In the genomic region with DNA sequence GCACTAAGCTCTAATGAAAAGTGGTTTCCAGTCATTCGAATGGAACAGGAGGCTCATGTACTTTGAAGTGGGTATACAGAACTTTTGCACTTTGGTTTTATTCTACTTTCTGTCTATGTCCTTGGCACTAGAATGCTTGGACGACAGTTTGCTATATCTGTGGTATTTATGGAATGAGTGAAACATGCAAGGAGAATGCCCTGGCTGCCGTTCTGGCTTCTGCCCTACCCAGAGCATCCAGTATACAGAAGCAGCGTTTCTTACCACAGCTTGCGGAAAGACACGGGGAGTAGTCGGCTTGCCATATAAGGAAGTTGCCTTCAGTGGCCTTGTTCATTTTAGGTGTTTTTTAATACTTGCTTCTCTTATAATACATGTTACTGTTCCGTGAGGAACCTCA, we compare ENCODE assay signal across 12 cellular contexts.
DNase-seq lines count a peak whose midpoint lies in the region; ATAC-seq and TF ChIP-seq lines count a peak whose summit lies in the region.
"Had no signal": no experiment of that assay in that cellular context is flagged by ENCODE, and none has a peak within 500 bp of the region (broad histone marks: within the 10 kb centered on the region; RNA-seq: fewer than 3 reads in every experiment).

No MANE protein-coding gene starts in this region.

- H3K4me3 ChIP-seq in AG04450 (ENCODE audit: low read depth, low read length) (no peak overlapping the region), WERI-Rb-1 (ENCODE audit: low read depth, low read length) (no peak overlapping the region), MM.1S (ENCODE audit: low read length) (no peak overlapping the region)

- no peaks in the 10 kb centered on the region for H3F3A ChIP-seq in MM.1S (ENCODE audit: insufficient read depth, low read length)

- no peaks in the 10 kb centered on the region for H4K20me1 ChIP-seq in MM.1S (ENCODE audit: insufficient read depth, low read length)

- peaks cover 83% of the 10 kb centered on the region for H3K79me2 ChIP-seq in MM.1S (ENCODE audit: low read length)

- no peak overlapping the region for H3K4me2 ChIP-seq in MM.1S (ENCODE audit: low read depth, low read length)

- CTCF ChIA-PET in AG04450 (lab: Charles Lee) = interaction anchor here (0.6 kb wide), 1 partner anchor 718 kb away, joined by 3 read pairs; no protein-coding TSS in a partner anchor

- H3K27ac ChIP-seq in AG04450 (ENCODE audit: low read depth, low read length) (peak overlapping the region; percentile 52), WERI-Rb-1 (no peak overlapping the region), MM.1S (ENCODE audit: low read length) (no peak overlapping the region)
- H3K27ac ChIP-seq: C4-2B had no signal

- TF ChIP-seq CTCF in AG04450 (IDR thresholded peaks at IDR 0.05; ENCODE audit: low read depth, low read length) (no peak; the same call in 1 of the 2 replicates), WERI-Rb-1 (IDR thresholded peaks at IDR 0.05; ENCODE audit: low read depth, low read length) (no peak), MM.1S (IDR thresholded peaks at IDR 0.05; ENCODE audit: low read length) (no peak)

- H3K9me3 ChIP-seq in AG04450 (ENCODE audit: control insufficient read depth, insufficient read depth, low read length) (no peaks in the 10 kb centered on the region), WERI-Rb-1 (ENCODE audit: severe bottlenecking) (no peaks in the 10 kb centered on the region), MM.1S (replicated peaks; ENCODE audit: insufficient read depth, low read length) (no peaks in the 10 kb centered on the region)

- DNase-seq in AG04450 (ENCODE audit: low read depth, low spot score) = peak; percentile 71
- peak; percentile 83 for DNase-seq in LHCN-M2 (ENCODE audit: low read depth)
- DNase-seq in dedifferentiated amniotic fluid mesenchymal stem cell (ENCODE audit: extremely low spot score) = peak; percentile 70
- no peak for DNase-seq in left lobe of liver (ENCODE audit: low spot score)
- no peak for DNase-seq in WERI-Rb-1
- no peak for DNase-seq in MM.1S
- DNase-seq in OCI-M1 (lab: John Stamatoyannopoulos, UW) = no peak
- DNase-seq: activated gamma-delta T cell treated with Interleukin-2 at 50 U/mL for 16 hours had no signal

- H3K9ac ChIP-seq in MM.1S (ENCODE audit: low read length) = no peak overlapping the region

- no peaks in the 10 kb centered on the region for H3K9me2 ChIP-seq in MM.1S (replicated peaks; ENCODE audit: insufficient read depth, low read length)

- no peak overlapping the region for H2AFZ ChIP-seq in MM.1S (ENCODE audit: low read length)

- H3K27me3 ChIP-seq in AG04450 (ENCODE audit: control insufficient read depth, insufficient read depth, low read length) (no peaks in the 10 kb centered on the region), WERI-Rb-1 (ENCODE audit: insufficient read depth, low read depth, severe bottlenecking) (peaks cover 3% of the 10 kb centered on the region), MM.1S (replicated peaks; ENCODE audit: insufficient read depth, low read length) (no peaks in the 10 kb centered on the region)

- H3K4me1 ChIP-seq in MM.1S (ENCODE audit: low read length) = no peaks in the 10 kb centered on the region

- POLR2A ChIA-PET in AG04450 (lab: Yijun Ruan, JAX) = no interaction called here

- H3K36me3 ChIP-seq in WERI-Rb-1 (no peaks in the 10 kb centered on the region), MM.1S (replicated peaks; ENCODE audit: insufficient read depth, low read length) (no peaks in the 10 kb centered on the region)

- peak; percentile 15 for ATAC-seq in left lobe of liver
- no peak for ATAC-seq in GM18511 (IDR thresholded peaks at IDR 0.05; ENCODE audit: unreplicated experiment)
- ATAC-seq: stimulated activated memory B cell treated with anti-CD40 and anti-IgM and Interleukin-4, amounts not matched to agents 10 μg/mL and 1 μg/mL and 100 μg/mL, for 72 hours; WTC11 had no signal

Comparison
In these comparisons a context has a peak if more than half of its experiments do, and no peak if none do; other contexts are left out.
1. DNase-seq: peak in AG04450 (single experiment), LHCN-M2 (single experiment) and dedifferentiated amniotic fluid mesenchymal stem cell (single experiment); none in left lobe of liver (single experiment), WERI-Rb-1 (single experiment), MM.1S (single experiment) and OCI-M1 (single experiment).